In genomic region chr18:76992226-76993084, GRCh38 we compare ENCODE assay signal across 14 cellular contexts.
"Had no signal": no experiment of that assay in that cellular context is flagged by ENCODE, and none has a peak within 500 bp of the region (broad histone marks: within the 10 kb centered on the region; RNA-seq: fewer than 3 reads in every experiment).

No MANE protein-coding gene starts in this region.

- H3K9me3 Mint-ChIP-seq: activated naive CD4-positive, alpha-beta T cell treated with anti-CD3 and anti-CD28 coated beads, Interleukin-2, amount 50 U/mL, for 24 hours; immature natural killer cell; natural killer cell treated with Interleukin-12 subunit alpha and Interleukin-12 subunit beta and Interleukin-15 and Interleukin-18, amount 100 ng/mL, for 72 hours had no signal

- H3K27ac Mint-ChIP-seq: activated naive CD4-positive, alpha-beta T cell treated with anti-CD3 and anti-CD28 coated beads, Interleukin-2, amount 50 U/mL, for 24 hours; immature natural killer cell; natural killer cell treated with Interleukin-12 subunit alpha and Interleukin-12 subunit beta and Interleukin-15 and Interleukin-18, amount 100 ng/mL, for 72 hours had no signal

- H3K4me3 ChIP-seq: colonic mucosa, pancreas, SK-N-MC had no signal

- H3K4me1 ChIP-seq: colonic mucosa, pancreas had no signal

- H3K27me3 ChIP-seq: colonic mucosa, pancreas had no signal

- H3K4me3 Mint-ChIP-seq: activated naive CD4-positive, alpha-beta T cell treated with anti-CD3 and anti-CD28 coated beads, Interleukin-2, amount 50 U/mL, for 24 hours; immature natural killer cell; natural killer cell treated with Interleukin-12 subunit alpha and Interleukin-12 subunit beta and Interleukin-15 and Interleukin-18, amount 100 ng/mL, for 72 hours had no signal

- FAIRE-seq: pancreas had no signal

- H3K36me3 ChIP-seq: colonic mucosa, pancreas had no signal

- ATAC-seq: left cardiac atrium; natural killer cell treated with Interleukin-12 subunit alpha and Interleukin-12 subunit beta and Interleukin-15 and Interleukin-18, amount 100 ng/mL, for 72 hours; pancreas had no signal

- H3K27me3 Mint-ChIP-seq: activated naive CD4-positive, alpha-beta T cell treated with anti-CD3 and anti-CD28 coated beads, Interleukin-2, amount 50 U/mL, for 24 hours; natural killer cell treated with Interleukin-12 subunit alpha and Interleukin-12 subunit beta and Interleukin-15 and Interleukin-18, amount 100 ng/mL, for 72 hours had no signal

- DNase-seq: activated CD4-positive, alpha-beta T cell treated with anti-CD3 and anti-CD28 coated beads for 48 hours; activated effector memory CD4-positive, alpha-beta T cell treated with Interleukin-2 at 50 U/mL for 16 hours; activated T-cell treated with anti-CD3 and anti-CD28 coated beads, Interleukin-2, amount 50 U/mL, for 1 hour; caudate nucleus; colonic mucosa; immature natural killer cell; left cardiac atrium; pancreas; stimulated activated CD4-positive, alpha-beta T cell treated with anti-CD3 and anti-CD28 coated beads, Interleukin-15, amount 100 ng/mL, for 24 hours; T-helper 1 cell had no signal

- H3K36me3 Mint-ChIP-seq: activated naive CD4-positive, alpha-beta T cell treated with anti-CD3 and anti-CD28 coated beads, Interleukin-2, amount 50 U/mL, for 24 hours; natural killer cell treated with Interleukin-12 subunit alpha and Interleukin-12 subunit beta and Interleukin-15 and Interleukin-18, amount 100 ng/mL, for 72 hours had no signal

- H3K27ac ChIP-seq: colonic mucosa, pancreas, SK-N-MC, VCaP had no signal

- H3K4me1 Mint-ChIP-seq: activated naive CD4-positive, alpha-beta T cell treated with anti-CD3 and anti-CD28 coated beads, Interleukin-2, amount 50 U/mL, for 24 hours had no signal

- H3K9me3 ChIP-seq: colonic mucosa, pancreas had no signal
